In genomic region chr1:172340520-172340919, GRCh38 we compare ENCODE assay signal across 1 cellular context.
A peak's percentile ranks its signal among the peaks of the same experiment; 100 is the strongest.
TF ChIP-seq lines count a peak whose summit lies in the region.

No MANE protein-coding gene starts in this region.

TF ChIP-seq in GM12878, 131 proteins besides CTCF, POLR2A, EP300 and RAD21 (continued from another document):
- TF ChIP-seq IRF4 (IDR thresholded peaks at IDR 0.05; ENCODE audit: low read depth, low read length) (no peak), NBN (IDR thresholded peaks at IDR 0.05) (no peak), NRF1 (conservative IDR thresholded peaks at IDR 0.05; ENCODE audit: low read depth, low read length) (no peak), IKZF1 (conservative IDR thresholded peaks at IDR 0.05) (peak; percentile 61; the same call in 1 of the 2 replicates), ZNF384 (IDR thresholded peaks at IDR 0.05; ENCODE audit: borderline replicate concordance, low read depth, low read length) (no peak), MTA3 (IDR thresholded peaks at IDR 0.05; ENCODE audit: borderline replicate concordance, low read length) (no peak), E2F4 (IDR thresholded peaks at IDR 0.05; ENCODE audit: low read depth, low read length) (no peak), EED (IDR thresholded peaks at IDR 0.05; ENCODE audit: low read depth) (peak; percentile 46; the same call in 1 of the 2 replicates), KLF5 (IDR thresholded peaks at IDR 0.05; ENCODE audit: partially characterized antibody) (no peak), KDM1A (IDR thresholded peaks at IDR 0.05; ENCODE audit: borderline replicate concordance) (no peak), HCFC1 (IDR thresholded peaks at IDR 0.05; ENCODE audit: low read length) (no peak), DPF2 (IDR thresholded peaks at IDR 0.05) (peak; percentile 60; the same call in 1 of the 2 replicates), SPI1 (IDR thresholded peaks at IDR 0.05; ENCODE audit: borderline replicate concordance, insufficient read depth, low read depth, low read length) (peak; percentile 72; the same call in 1 of the 2 replicates), NKRF (conservative IDR thresholded peaks at IDR 0.05) (no peak), CEBPZ (IDR thresholded peaks at IDR 0.05; ENCODE audit: low read depth, low read length) (no peak), ATF2 (IDR thresholded peaks at IDR 0.05; ENCODE audit: low read length) (peak; percentile 68; the same call in 1 of the 2 replicates), ZBED1 (IDR thresholded peaks at IDR 0.05; ENCODE audit: borderline replicate concordance) (peak; percentile 49; the same call in 1 of the 2 replicates), SRF (IDR thresholded peaks at IDR 0.05; ENCODE audit: low read depth in 2 of 2, low read length in 2 of 2) (no peak), ZNF622 (IDR thresholded peaks at IDR 0.05) (no peak), EGR1 (IDR thresholded peaks at IDR 0.05; ENCODE audit: borderline replicate concordance in 1 of 2, low read depth in 2 of 2, low read length in 2 of 2) (no peak), PBX3 (IDR thresholded peaks at IDR 0.05; ENCODE audit: insufficient replicate concordance, low read depth, low read length) (no peak), IKZF2 (IDR thresholded peaks at IDR 0.05) (peak; percentile 51 to 58), PKNOX1 (IDR thresholded peaks at IDR 0.05) (no peak), ETV6 (conservative IDR thresholded peaks at IDR 0.05 in 1 of 2, IDR thresholded peaks at IDR 0.05 in 1 of 2; ENCODE audit: borderline replicate concordance in 1 of 2, low read depth in 1 of 2) (peak in 1 of 2 experiments; percentile 80; a peak in 2 of 4 replicates), TAF1 (IDR thresholded peaks at IDR 0.05; ENCODE audit: borderline replicate concordance, low read depth, low read length) (no peak), SREBF1 (IDR thresholded peaks at IDR 0.05; ENCODE audit: low read length) (no peak), YY1 (IDR thresholded peaks at IDR 0.05; ENCODE audit: low read depth, low read length) (no peak), LARP7 (IDR thresholded peaks at IDR 0.05) (no peak), STAT1 (conservative IDR thresholded peaks at IDR 0.05) (no peak), BRCA1 (IDR thresholded peaks at IDR 0.05; ENCODE audit: low read depth, low read length) (no peak), MEF2A (IDR thresholded peaks at IDR 0.05; ENCODE audit: insufficient read depth, low read depth, low read length) (no peak), NFIC (IDR thresholded peaks at IDR 0.05; ENCODE audit: low read depth, low read length) (peak; percentile 74; the same call in 1 of the 2 replicates), ATF7 (IDR thresholded peaks at IDR 0.05; ENCODE audit: low read depth) (peak; percentile 81), JUNB (IDR thresholded peaks at IDR 0.05) (peak; percentile 76), RFX5 (IDR thresholded peaks at IDR 0.05; ENCODE audit: low read depth, low read length) (no peak), ZNF687 (IDR thresholded peaks at IDR 0.05) (no peak), MLLT1 (IDR thresholded peaks at IDR 0.05) (no peak), RUNX3 (IDR thresholded peaks at IDR 0.05; ENCODE audit: low read length) (peak; percentile 31; the same call in 1 of the 2 replicates), MTA2 (IDR thresholded peaks at IDR 0.05; ENCODE audit: low read depth) (no peak), ZBTB33 (IDR thresholded peaks at IDR 0.05) (no peak), RAD51 (IDR thresholded peaks at IDR 0.05) (no peak), ASH2L (IDR thresholded peaks at IDR 0.05; ENCODE audit: borderline replicate concordance, low read depth) (no peak), SMARCA5 (IDR thresholded peaks at IDR 0.05) (no peak), ZNF217 (IDR thresholded peaks at IDR 0.05) (no peak)
